In the genomic region with DNA sequence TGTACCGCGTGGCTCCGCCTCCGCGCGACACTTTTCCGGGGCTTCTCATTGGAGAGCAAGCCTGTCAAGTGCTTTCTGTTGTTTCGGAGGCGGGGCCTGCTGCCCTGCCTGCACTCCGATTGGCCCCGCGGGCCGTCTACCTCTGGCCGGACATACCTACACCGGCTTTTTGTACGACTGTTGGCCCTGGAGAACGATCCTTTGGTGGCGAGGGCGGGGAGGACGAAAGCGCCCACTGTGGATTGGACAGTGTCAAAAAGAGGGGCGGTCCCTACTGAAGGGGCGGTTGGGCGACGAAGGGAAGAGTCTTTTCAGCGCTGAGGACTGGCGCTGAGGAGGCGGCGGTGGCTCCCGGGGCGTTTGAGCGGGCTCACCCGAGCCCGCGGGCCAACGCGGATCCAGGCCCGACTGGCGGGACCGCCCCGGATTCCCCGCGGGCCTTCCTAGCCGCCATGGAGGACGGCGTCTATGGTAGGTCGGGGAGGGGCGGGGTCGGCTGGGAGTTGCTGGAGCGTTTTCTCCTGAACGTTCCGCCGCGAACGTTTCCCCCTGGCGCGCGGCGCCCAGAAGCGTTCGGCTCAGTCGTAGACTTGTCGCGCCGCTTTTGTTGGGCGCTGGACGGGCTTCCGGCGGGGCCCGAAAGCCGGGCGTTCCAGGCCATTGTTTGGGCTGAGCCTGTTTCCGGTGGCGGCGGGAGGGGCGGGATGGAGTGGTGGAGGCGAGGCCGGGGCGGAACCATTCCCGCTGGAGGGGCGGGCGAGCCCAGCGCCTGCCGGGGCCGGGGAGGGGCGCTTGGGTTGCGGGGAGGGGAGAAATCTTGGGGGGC, we compare ENCODE assay signal across 1 cellular context.
TF ChIP-seq lines count a peak whose summit lies in the region.

A gene with protein sequence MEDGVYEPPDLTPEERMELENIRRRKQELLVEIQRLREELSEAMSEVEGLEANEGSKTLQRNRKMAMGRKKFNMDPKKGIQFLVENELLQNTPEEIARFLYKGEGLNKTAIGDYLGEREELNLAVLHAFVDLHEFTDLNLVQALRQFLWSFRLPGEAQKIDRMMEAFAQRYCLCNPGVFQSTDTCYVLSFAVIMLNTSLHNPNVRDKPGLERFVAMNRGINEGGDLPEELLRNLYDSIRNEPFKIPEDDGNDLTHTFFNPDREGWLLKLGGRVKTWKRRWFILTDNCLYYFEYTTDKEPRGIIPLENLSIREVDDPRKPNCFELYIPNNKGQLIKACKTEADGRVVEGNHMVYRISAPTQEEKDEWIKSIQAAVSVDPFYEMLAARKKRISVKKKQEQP (plus strand): TSS at position 314 of the 826 bp plus-strand sequence. CDS start 139 bp downstream, at position 453.

TF ChIP-seq in K562, 482 proteins besides CTCF, POLR2A, EP300 and RAD21 (continued from another document and continues in another):
- TF ChIP-seq, protein P1, sequence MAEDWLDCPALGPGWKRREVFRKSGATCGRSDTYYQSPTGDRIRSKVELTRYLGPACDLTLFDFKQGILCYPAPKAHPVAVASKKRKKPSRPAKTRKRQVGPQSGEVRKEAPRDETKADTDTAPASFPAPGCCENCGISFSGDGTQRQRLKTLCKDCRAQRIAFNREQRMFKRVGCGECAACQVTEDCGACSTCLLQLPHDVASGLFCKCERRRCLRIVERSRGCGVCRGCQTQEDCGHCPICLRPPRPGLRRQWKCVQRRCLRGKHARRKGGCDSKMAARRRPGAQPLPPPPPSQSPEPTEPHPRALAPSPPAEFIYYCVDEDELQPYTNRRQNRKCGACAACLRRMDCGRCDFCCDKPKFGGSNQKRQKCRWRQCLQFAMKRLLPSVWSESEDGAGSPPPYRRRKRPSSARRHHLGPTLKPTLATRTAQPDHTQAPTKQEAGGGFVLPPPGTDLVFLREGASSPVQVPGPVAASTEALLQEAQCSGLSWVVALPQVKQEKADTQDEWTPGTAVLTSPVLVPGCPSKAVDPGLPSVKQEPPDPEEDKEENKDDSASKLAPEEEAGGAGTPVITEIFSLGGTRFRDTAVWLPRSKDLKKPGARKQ (CRISPR knock-in tag; IDR thresholded peaks at IDR 0.05), result no peak
- TF ChIP-seq MXI1 (IDR thresholded peaks at IDR 0.05; ENCODE audit: low read depth, low read length) (no peak), ZNF707 (CRISPR knock-in tag; conservative IDR thresholded peaks at IDR 0.05) (no peak), ELF1 (tag; IDR thresholded peaks at IDR 0.05) (no peak), KLF1 (tag; IDR thresholded peaks at IDR 0.05) (0 out of 2 replicates have a peak, but pooled peaks have one; percentile 27), HLTF (IDR thresholded peaks at IDR 0.05) (no peak), BCOR (IDR thresholded peaks at IDR 0.05) (no peak), KDM5B (IDR thresholded peaks at IDR 0.05; ENCODE audit: insufficient replicate concordance, low read depth, low read length) (peak; percentile 95), ZNF146 (CRISPR knock-in tag; IDR thresholded peaks at IDR 0.05; ENCODE audit: unreplicated experiment) (no peak), LARP7 (IDR thresholded peaks at IDR 0.05) (no peak), NR4A1 (CRISPR knock-in tag; IDR thresholded peaks at IDR 0.05) (0 out of 2 replicates have a peak, but pooled peaks have one; percentile 59), NR4A1 (tag; IDR thresholded peaks at IDR 0.05) (no peak), ZNF583 (CRISPR knock-in tag; IDR thresholded peaks at IDR 0.05) (peak; percentile 76), TBP (optimal IDR thresholded peaks at IDR 0.05; ENCODE audit: low read depth, low read length) (peak; percentile 88), CHD1 (IDR thresholded peaks at IDR 0.05; ENCODE audit: low read length) (peak; percentile 95), HMG20A (CRISPR knock-in tag; conservative IDR thresholded peaks at IDR 0.05) (no peak), RBM25 (IDR thresholded peaks at IDR 0.05; ENCODE audit: low read depth, low read length, severe bottlenecking) (peak; percentile 77), TAL1 (IDR thresholded peaks at IDR 0.05) (no peak), ZNF644 (tag; IDR thresholded peaks at IDR 0.05; ENCODE audit: low read depth) (no peak), TRIM24 (IDR thresholded peaks at IDR 0.05) (peak in 1 of 2 experiments; percentile 70; a peak in 2 of 4 replicates), KAT2B (IDR thresholded peaks at IDR 0.05; ENCODE audit: low read depth, low read length) (no peak), HEY1 (CRISPR knock-in tag; IDR thresholded peaks at IDR 0.05; ENCODE audit: borderline replicate concordance) (no peak), ZNF24 (IDR thresholded peaks at IDR 0.05) (no peak; the same call in 1 of the 2 replicates), SLC30A9 (CRISPR knock-in tag; IDR thresholded peaks at IDR 0.05) (no peak), BRF1 (IDR thresholded peaks at IDR 0.05; ENCODE audit: borderline replicate concordance, extremely low read depth, insufficient read length) (no peak)
- TF ChIP-seq, protein P2, sequence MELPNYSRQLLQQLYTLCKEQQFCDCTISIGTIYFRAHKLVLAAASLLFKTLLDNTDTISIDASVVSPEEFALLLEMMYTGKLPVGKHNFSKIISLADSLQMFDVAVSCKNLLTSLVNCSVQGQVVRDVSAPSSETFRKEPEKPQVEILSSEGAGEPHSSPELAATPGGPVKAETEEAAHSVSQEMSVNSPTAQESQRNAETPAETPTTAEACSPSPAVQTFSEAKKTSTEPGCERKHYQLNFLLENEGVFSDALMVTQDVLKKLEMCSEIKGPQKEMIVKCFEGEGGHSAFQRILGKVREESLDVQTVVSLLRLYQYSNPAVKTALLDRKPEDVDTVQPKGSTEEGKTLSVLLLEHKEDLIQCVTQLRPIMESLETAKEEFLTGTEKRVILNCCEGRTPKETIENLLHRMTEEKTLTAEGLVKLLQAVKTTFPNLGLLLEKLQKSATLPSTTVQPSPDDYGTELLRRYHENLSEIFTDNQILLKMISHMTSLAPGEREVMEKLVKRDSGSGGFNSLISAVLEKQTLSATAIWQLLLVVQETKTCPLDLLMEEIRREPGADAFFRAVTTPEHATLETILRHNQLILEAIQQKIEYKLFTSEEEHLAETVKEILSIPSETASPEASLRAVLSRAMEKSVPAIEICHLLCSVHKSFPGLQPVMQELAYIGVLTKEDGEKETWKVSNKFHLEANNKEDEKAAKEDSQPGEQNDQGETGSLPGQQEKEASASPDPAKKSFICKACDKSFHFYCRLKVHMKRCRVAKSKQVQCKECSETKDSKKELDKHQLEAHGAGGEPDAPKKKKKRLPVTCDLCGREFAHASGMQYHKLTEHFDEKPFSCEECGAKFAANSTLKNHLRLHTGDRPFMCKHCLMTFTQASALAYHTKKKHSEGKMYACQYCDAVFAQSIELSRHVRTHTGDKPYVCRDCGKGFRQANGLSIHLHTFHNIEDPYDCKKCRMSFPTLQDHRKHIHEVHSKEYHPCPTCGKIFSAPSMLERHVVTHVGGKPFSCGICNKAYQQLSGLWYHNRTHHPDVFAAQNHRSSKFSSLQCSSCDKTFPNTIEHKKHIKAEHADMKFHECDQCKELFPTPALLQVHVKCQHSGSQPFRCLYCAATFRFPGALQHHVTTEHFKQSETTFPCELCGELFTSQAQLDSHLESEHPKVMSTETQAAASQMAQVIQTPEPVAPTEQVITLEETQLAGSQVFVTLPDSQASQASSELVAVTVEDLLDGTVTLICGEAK (IDR thresholded peaks at IDR 0.05), result peak; percentile 91
- TF ChIP-seq, protein P2 (CRISPR knock-in tag; IDR thresholded peaks at IDR 0.05), result no peak
- TF ChIP-seq, protein P3, sequence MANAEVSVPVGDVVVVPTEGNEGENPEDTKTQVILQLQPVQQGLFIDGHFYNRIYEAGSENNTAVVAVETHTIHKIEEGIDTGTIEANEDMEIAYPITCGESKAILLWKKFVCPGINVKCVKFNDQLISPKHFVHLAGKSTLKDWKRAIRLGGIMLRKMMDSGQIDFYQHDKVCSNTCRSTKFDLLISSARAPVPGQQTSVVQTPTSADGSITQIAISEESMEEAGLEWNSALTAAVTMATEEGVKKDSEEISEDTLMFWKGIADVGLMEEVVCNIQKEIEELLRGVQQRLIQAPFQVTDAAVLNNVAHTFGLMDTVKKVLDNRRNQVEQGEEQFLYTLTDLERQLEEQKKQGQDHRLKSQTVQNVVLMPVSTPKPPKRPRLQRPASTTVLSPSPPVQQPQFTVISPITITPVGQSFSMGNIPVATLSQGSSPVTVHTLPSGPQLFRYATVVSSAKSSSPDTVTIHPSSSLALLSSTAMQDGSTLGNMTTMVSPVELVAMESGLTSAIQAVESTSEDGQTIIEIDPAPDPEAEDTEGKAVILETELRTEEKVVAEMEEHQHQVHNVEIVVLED (CRISPR knock-in tag; IDR thresholded peaks at IDR 0.05), result no peak
- TF ChIP-seq, protein P4, sequence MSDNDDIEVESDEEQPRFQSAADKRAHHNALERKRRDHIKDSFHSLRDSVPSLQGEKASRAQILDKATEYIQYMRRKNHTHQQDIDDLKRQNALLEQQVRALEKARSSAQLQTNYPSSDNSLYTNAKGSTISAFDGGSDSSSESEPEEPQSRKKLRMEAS (CRISPR knock-in tag; IDR thresholded peaks at IDR 0.05), result no peak
- TF ChIP-seq, protein P5, sequence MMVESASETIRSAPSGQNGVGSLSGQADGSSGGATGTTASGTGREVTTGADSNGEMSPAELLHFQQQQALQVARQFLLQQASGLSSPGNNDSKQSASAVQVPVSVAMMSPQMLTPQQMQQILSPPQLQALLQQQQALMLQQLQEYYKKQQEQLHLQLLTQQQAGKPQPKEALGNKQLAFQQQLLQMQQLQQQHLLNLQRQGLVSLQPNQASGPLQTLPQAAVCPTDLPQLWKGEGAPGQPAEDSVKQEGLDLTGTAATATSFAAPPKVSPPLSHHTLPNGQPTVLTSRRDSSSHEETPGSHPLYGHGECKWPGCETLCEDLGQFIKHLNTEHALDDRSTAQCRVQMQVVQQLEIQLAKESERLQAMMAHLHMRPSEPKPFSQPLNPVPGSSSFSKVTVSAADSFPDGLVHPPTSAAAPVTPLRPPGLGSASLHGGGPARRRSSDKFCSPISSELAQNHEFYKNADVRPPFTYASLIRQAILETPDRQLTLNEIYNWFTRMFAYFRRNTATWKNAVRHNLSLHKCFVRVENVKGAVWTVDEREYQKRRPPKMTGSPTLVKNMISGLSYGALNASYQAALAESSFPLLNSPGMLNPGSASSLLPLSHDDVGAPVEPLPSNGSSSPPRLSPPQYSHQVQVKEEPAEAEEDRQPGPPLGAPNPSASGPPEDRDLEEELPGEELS (CRISPR knock-in tag; IDR thresholded peaks at IDR 0.05; ENCODE audit: borderline replicate concordance), result no peak
- TF ChIP-seq, protein P6, sequence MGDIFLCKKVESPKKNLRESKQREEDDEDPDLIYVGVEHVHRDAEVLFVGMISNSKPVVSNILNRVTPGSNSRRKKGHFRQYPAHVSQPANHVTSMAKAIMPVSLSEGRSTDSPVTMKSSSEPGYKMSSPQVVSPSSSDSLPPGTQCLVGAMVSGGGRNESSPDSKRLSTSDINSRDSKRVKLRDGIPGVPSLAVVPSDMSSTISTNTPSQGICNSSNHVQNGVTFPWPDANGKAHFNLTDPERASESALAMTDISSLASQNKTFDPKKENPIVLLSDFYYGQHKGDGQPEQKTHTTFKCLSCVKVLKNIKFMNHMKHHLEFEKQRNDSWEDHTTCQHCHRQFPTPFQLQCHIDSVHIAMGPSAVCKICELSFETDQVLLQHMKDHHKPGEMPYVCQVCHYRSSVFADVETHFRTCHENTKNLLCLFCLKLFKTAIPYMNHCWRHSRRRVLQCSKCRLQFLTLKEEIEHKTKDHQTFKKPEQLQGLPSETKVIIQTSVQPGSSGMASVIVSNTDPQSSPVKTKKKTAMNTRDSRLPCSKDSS (IDR thresholded peaks at IDR 0.05; ENCODE audit: low read depth, partially characterized antibody), result no peak
- TF ChIP-seq, protein P7, sequence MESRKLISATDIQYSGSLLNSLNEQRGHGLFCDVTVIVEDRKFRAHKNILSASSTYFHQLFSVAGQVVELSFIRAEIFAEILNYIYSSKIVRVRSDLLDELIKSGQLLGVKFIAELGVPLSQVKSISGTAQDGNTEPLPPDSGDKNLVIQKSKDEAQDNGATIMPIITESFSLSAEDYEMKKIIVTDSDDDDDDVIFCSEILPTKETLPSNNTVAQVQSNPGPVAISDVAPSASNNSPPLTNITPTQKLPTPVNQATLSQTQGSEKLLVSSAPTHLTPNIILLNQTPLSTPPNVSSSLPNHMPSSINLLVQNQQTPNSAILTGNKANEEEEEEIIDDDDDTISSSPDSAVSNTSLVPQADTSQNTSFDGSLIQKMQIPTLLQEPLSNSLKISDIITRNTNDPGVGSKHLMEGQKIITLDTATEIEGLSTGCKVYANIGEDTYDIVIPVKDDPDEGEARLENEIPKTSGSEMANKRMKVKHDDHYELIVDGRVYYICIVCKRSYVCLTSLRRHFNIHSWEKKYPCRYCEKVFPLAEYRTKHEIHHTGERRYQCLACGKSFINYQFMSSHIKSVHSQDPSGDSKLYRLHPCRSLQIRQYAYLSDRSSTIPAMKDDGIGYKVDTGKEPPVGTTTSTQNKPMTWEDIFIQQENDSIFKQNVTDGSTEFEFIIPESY (CRISPR knock-in tag; IDR thresholded peaks at IDR 0.05), result peak; percentile 63; the same call in 1 of the 2 replicates
- TF ChIP-seq, protein P8, sequence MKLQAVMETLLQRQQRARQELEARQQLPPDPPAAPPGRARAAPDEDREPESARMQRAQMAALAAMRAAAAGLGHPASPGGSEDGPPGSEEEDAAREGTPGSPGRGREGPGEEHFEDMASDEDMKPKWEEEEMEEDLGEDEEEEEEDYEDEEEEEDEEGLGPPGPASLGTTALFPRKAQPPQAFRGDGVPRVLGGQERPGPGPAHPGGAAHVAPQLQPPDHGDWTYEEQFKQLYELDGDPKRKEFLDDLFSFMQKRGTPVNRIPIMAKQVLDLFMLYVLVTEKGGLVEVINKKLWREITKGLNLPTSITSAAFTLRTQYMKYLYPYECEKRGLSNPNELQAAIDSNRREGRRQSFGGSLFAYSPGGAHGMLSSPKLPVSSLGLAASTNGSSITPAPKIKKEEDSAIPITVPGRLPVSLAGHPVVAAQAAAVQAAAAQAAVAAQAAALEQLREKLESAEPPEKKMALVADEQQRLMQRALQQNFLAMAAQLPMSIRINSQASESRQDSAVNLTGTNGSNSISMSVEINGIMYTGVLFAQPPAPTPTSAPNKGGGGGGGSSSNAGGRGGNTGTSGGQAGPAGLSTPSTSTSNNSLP (IDR thresholded peaks at IDR 0.05; ENCODE audit: borderline replicate concordance, low read depth, low read length), result peak; percentile 96
